Comparison of ENCODE assay signal across 9 cellular contexts in genomic region chr6:112087916-112088315, GRCh38. TPM values are rescaled to one million over a fixed set of nuclear protein-coding genes. Genes with fewer than 3 reads are reported as not detected.
A peak's percentile ranks its signal among the peaks of the same experiment; 100 is the strongest.
DNase-seq lines count a peak whose midpoint lies in the region; ATAC-seq and TF ChIP-seq lines count a peak whose summit lies in the region.
"Had no signal": no experiment of that assay in that cellular context is flagged by ENCODE, and none has a peak within 500 bp of the region (broad histone marks: within the 10 kb centered on the region; RNA-seq: fewer than 3 reads in every experiment).

No MANE protein-coding gene starts in this region.

- ATAC-seq in HG02981 (IDR thresholded peaks at IDR 0.05; ENCODE audit: unreplicated experiment), result no peak

- H3K4me3 ChIP-seq in H7 (ENCODE audit: insufficient read depth, low read depth, low read length), result peak overlapping the region; percentile 66
- H3K4me3 ChIP-seq in SU-DHL-6 (ENCODE audit: insufficient read depth, low read length, poor library complexity, severe bottlenecking), result peak overlapping the region; percentile 80
- peak overlapping the region; percentile 91 for H3K4me3 ChIP-seq in iPS-11a (ENCODE audit: low read depth, low read length)
- H3K4me3 ChIP-seq in stomach smooth muscle (ENCODE audit: low read length in 2 of 2), result peak overlapping the region; percentile 61 to 82

- H3K9me2 ChIP-seq in SU-DHL-6 (replicated peaks; ENCODE audit: insufficient read depth, low read length), result no peaks in the 10 kb centered on the region

- no peak overlapping the region for H3K27ac ChIP-seq in SU-DHL-6 (ENCODE audit: low read depth, low read length)
- peak overlapping the region; percentile 72 for H3K27ac ChIP-seq in stomach smooth muscle (ENCODE audit: low read length)

- no peak for TF ChIP-seq CTCF in SU-DHL-6 (IDR thresholded peaks at IDR 0.05; ENCODE audit: insufficient read depth, low read length, poor library complexity, severe bottlenecking)

- peak overlapping the region; percentile 98 for H2AFZ ChIP-seq in SU-DHL-6 (ENCODE audit: low read depth, low read length, severe bottlenecking)

- peaks cover 11% of the 10 kb centered on the region for H3K36me3 ChIP-seq in H7 (replicated peaks; ENCODE audit: control insufficient read depth, insufficient read depth, low read length)
- 0 out of 2 replicates have a peak, but pooled peaks cover 2% of the 10 kb centered on the region for H3K36me3 ChIP-seq in SU-DHL-6 (ENCODE audit: low read length)
- peaks cover 0 to 2% of the 10 kb centered on the region in 2 donors for H3K36me3 ChIP-seq in stomach smooth muscle (ENCODE audit: control insufficient read depth in 2 of 2, insufficient read depth in 2 of 2, low read length in 2 of 2)

- H3K79me2 ChIP-seq in SU-DHL-6 (ENCODE audit: insufficient read depth, low read length), result no peaks in the 10 kb centered on the region

- no peaks in the 10 kb centered on the region for H3K27me3 ChIP-seq in H7 (ENCODE audit: control insufficient read depth, insufficient read depth, low read length)
- H3K27me3 ChIP-seq in SU-DHL-6 (ENCODE audit: low read length), result no peaks in the 10 kb centered on the region
- H3K27me3 ChIP-seq in stomach smooth muscle (ENCODE audit: control insufficient read depth in 1 of 2, insufficient read depth in 2 of 2, low read length in 2 of 2), result no peaks in the 10 kb centered on the region

- H3K9me3 ChIP-seq in SU-DHL-6 (ENCODE audit: insufficient read depth, low read length) (no peaks in the 10 kb centered on the region), stomach smooth muscle (ENCODE audit: control insufficient read depth in 2 of 2, low read length in 2 of 2) (no peaks in the 10 kb centered on the region)

- DNase-seq in H7 (no peak), cerebellar cortex (ENCODE audit: low spot score) (no peak), NOMO-1 treated with DMSO at 0.1 percent for 48 hours (lab: John Stamatoyannopoulos, UW; ENCODE audit: unreplicated experiment) (no peak)
- no peak for DNase-seq in activated naive CD4-positive, alpha-beta T cell treated with anti-CD3 and anti-CD28 coated beads, Interleukin-2, amount 50 U/mL, for 16 hours

- peak overlapping the region; percentile 63 for H3K9ac ChIP-seq in SU-DHL-6 (ENCODE audit: low read length)
- peak overlapping the region; percentile 80 to 81 for H3K9ac ChIP-seq in stomach smooth muscle (ENCODE audit: low read length in 2 of 2)

- peaks cover 2% of the 10 kb centered on the region; the same call in 1 of the 2 replicates for H3F3A ChIP-seq in SU-DHL-6 (ENCODE audit: insufficient read depth)

- H3K4me2 ChIP-seq in SU-DHL-6 (ENCODE audit: low read depth, low read length, poor library complexity, severe bottlenecking), result peak overlapping the region; percentile 79

- H3K4me1 ChIP-seq in stomach smooth muscle (ENCODE audit: control insufficient read depth, insufficient read depth, low read length), result peaks cover 4% of the 10 kb centered on the region

- H4K20me1 ChIP-seq in SU-DHL-6 (ENCODE audit: low read depth, low read length), result no peaks in the 10 kb centered on the region

RNA-seq across cellular contexts. Expression of gene FAM229B, which starts 0.5 kb away (rescaled TPM):
- 8.0 and 11.5 TPM in 2 replicates for total RNA-seq in H7 (2014; rRNA removed; shearing (Covaris generic))

RNA-seq across cellular contexts. Expression of gene TUBE1, which starts 0.6 kb away (rescaled TPM):
- total RNA-seq in H7 (2014; rRNA removed; shearing (Covaris generic)), result 24.3 and 33.1 TPM in 2 replicates

RNA-seq across cellular contexts. Expression of gene CCN6, which starts 34.0 kb away (rescaled TPM):
- total RNA-seq in H7 (2014; rRNA removed; shearing (Covaris generic)), result not detected in 2 replicates
- total RNA-seq: activated CD8-positive, alpha-beta T cell treated with anti-CD3 and anti-CD28 coated beads for 36 hours had no signal
